In genomic region chr2:240500561-240501423, GRCh38 we compare ENCODE assay signal across 21 cellular contexts. TPM values are rescaled to one million over a fixed set of nuclear protein-coding genes. Genes with fewer than 3 reads are reported as not detected.
A peak's percentile ranks its signal among the peaks of the same experiment; 100 is the strongest.
DNase-seq lines count a peak whose midpoint lies in the region; ATAC-seq and TF ChIP-seq lines count a peak whose summit lies in the region.
"Had no signal": no experiment of that assay in that cellular context is flagged by ENCODE, and none has a peak within 500 bp of the region (broad histone marks: within the 10 kb centered on the region; RNA-seq: fewer than 3 reads in every experiment).

No MANE protein-coding gene starts in this region.

- no peaks in the 10 kb centered on the region for H3K27me3 ChIP-seq in adrenal gland
- H3K27me3 ChIP-seq in spleen (replicated peaks in 1 of 7): no peaks in the 10 kb centered on the region
- H3K27me3 ChIP-seq in tibial artery: no peaks in the 10 kb centered on the region
- H3K27me3 ChIP-seq: BLaER1, transverse colon had no signal

- H3K36me3 Mint-ChIP-seq in memory B cell: peaks cover 38% of the 10 kb centered on the region

- no peak for ATAC-seq in memory B cell (ENCODE audit: low read depth)
- no peak for ATAC-seq in GM21786 (IDR thresholded peaks at IDR 0.05; ENCODE audit: unreplicated experiment)
- ATAC-seq: naive thymus-derived CD8-positive, alpha-beta T cell; stimulated activated memory B cell treated with anti-CD40 and anti-IgM and Interleukin-4, amounts not matched to agents 10 μg/mL and 1 μg/mL and 100 μg/mL, for 72 hours had no signal

- H3K4me3 ChIP-seq in adrenal gland: no peak overlapping the region
- H3K4me3 ChIP-seq in spleen: no peak overlapping the region
- H3K4me3 ChIP-seq in tibial artery: no peak overlapping the region
- H3K4me3 ChIP-seq: BLaER1, transverse colon had no signal

- TF ChIP-seq CTCF in adrenal gland (IDR thresholded peaks at IDR 0.05) (no peak), spleen (IDR thresholded peaks at IDR 0.05 in 8 of 11, conservative IDR thresholded peaks at IDR 0.05 in 3 of 11) (no peak), tibial artery (IDR thresholded peaks at IDR 0.05) (no peak)

- no peaks in the 10 kb centered on the region for H3K27me3 Mint-ChIP-seq in memory B cell
- H3K27me3 Mint-ChIP-seq: activated CD4-positive, alpha-beta T cell treated with anti-CD3 and anti-CD28 coated beads, Interleukin-2, amount 10 ng/mL, durations not matched to agents 24 days and 14 days; activated naive CD8-positive, alpha-beta T cell treated with anti-CD3 and anti-CD28 coated beads for 36 hours; naive thymus-derived CD8-positive, alpha-beta T cell; stimulated activated memory B cell treated with anti-CD40 and anti-IgM and Interleukin-4, amounts not matched to agents 10 μg/mL and 1 μg/mL and 100 μg/mL, for 72 hours had no signal

- H3K27ac Mint-ChIP-seq in memory B cell: peak overlapping the region; percentile 6
- H3K27ac Mint-ChIP-seq: activated CD4-positive, alpha-beta T cell treated with anti-CD3 and anti-CD28 coated beads, Interleukin-2, amount 10 ng/mL, durations not matched to agents 24 days and 14 days; activated naive CD8-positive, alpha-beta T cell treated with anti-CD3 and anti-CD28 coated beads for 36 hours; stimulated activated memory B cell treated with anti-CD40 and anti-IgM and Interleukin-4, amounts not matched to agents 10 μg/mL and 1 μg/mL and 100 μg/mL, for 72 hours had no signal

- peak; percentile 53 for DNase-seq in activated CD8-positive, alpha-beta memory T cell treated with anti-CD3 and anti-CD28 coated beads for 24 hours
- no peak for DNase-seq in activated CD8-positive, alpha-beta memory T cell treated with anti-CD3 and anti-CD28 coated beads, Interleukin-2, amount 50 U/mL, for 4 hours
- DNase-seq in adrenal gland (peak in 6 of 7 donors; percentile 29 to 67 (median 50)), memory B cell (ENCODE audit: low spot score in 2 of 2) (peak in 1 of 2 donors; percentile 6), spleen (peak; percentile 64), NCI-H128 (lab: John Stamatoyannopoulos, UW; ENCODE audit: unreplicated experiment) (no peak), tibial artery (no peak)
- DNase-seq: activated CD4-positive, alpha-beta T cell treated with anti-CD3 and anti-CD28 coated beads, Interleukin-2, amount 10 ng/mL, durations not matched to agents 24 days and 14 days; activated naive CD8-positive, alpha-beta T cell treated with anti-CD3 and anti-CD28 coated beads for 36 hours; GOT3; Karpas-422; NCI-H1048; NCI-H2107; NCI-H524 treated with DMSO at 0.1 percent for 48 hours; SHP77 treated with DMSO at 0.1 percent for 48 hours; stimulated activated CD4-positive, alpha-beta T cell treated with anti-CD3 and anti-CD28 coated beads, Interleukin-12 subunit alpha, Interleukin-12 subunit beta, amount 100 ng/mL, for 4 hours; transverse colon had no signal

- intact Hi-C loops in adrenal gland (cut with DNase I): no loop called here
- intact Hi-C loops in spleen (cut with DNase I; ENCODE audit: low total_unique reads): no loop called here
- intact Hi-C loops in tibial artery (cut with DNase I; ENCODE audit: low total_unique reads): no loop called here

- H3K36me3 ChIP-seq in adrenal gland (replicated peaks in 1 of 2): no peaks in the 10 kb centered on the region
- peaks cover 0 to 80% (median 22%) of the 10 kb centered on the region in 6 donors for H3K36me3 ChIP-seq in spleen
- peaks cover 0 to 59% (median 36%) of the 10 kb centered on the region in 3 donors for H3K36me3 ChIP-seq in tibial artery
- H3K36me3 ChIP-seq: transverse colon had no signal

- H3K9me3 ChIP-seq in adrenal gland (replicated peaks in 1 of 3): no peaks in the 10 kb centered on the region
- no peaks in the 10 kb centered on the region for H3K9me3 ChIP-seq in spleen
- no peaks in the 10 kb centered on the region for H3K9me3 ChIP-seq in tibial artery
- H3K9me3 ChIP-seq: transverse colon had no signal

- H3K9me3 Mint-ChIP-seq in memory B cell: peaks cover under 1% of the 10 kb centered on the region
- H3K9me3 Mint-ChIP-seq: activated naive CD8-positive, alpha-beta T cell treated with anti-CD3 and anti-CD28 coated beads for 36 hours had no signal

- H3K27ac ChIP-seq in adrenal gland (peak overlapping the region in 1 of 5 donors; percentile 22), spleen (no peak overlapping the region), tibial artery (no peak overlapping the region)
- H3K27ac ChIP-seq: BLaER1, transverse colon had no signal

- no peak overlapping the region for H3K4me3 Mint-ChIP-seq in memory B cell
- H3K4me3 Mint-ChIP-seq: activated CD4-positive, alpha-beta T cell treated with anti-CD3 and anti-CD28 coated beads, Interleukin-2, amount 10 ng/mL, durations not matched to agents 24 days and 14 days; activated naive CD8-positive, alpha-beta T cell treated with anti-CD3 and anti-CD28 coated beads for 36 hours; naive thymus-derived CD8-positive, alpha-beta T cell; stimulated activated memory B cell treated with anti-CD40 and anti-IgM and Interleukin-4, amounts not matched to agents 10 μg/mL and 1 μg/mL and 100 μg/mL, for 72 hours had no signal

- TF ChIP-seq POLR2A in adrenal gland (IDR thresholded peaks at IDR 0.05): no peak
- TF ChIP-seq POLR2A in spleen (IDR thresholded peaks at IDR 0.05): no peak

- peaks cover 7% of the 10 kb centered on the region for H3K4me1 Mint-ChIP-seq in memory B cell
- H3K4me1 Mint-ChIP-seq: activated naive CD8-positive, alpha-beta T cell treated with anti-CD3 and anti-CD28 coated beads for 36 hours; stimulated activated memory B cell treated with anti-CD40 and anti-IgM and Interleukin-4, amounts not matched to agents 10 μg/mL and 1 μg/mL and 100 μg/mL, for 72 hours had no signal

- WGBS in adrenal gland, 4 donors: 55 to 77% (median 65%) methylated on average over 17 to 24 of the region's 24 CpGs
- 92 to 98% (median 93%) methylated on average over 22 to 24 of the region's 24 CpGs for WGBS in spleen, 5 donors

- H3K4me1 ChIP-seq in adrenal gland (replicated peaks in 1 of 2) (peaks cover 0 to 6% of the 10 kb centered on the region in 2 donors), spleen (no peaks in the 10 kb centered on the region), tibial artery (no peaks in the 10 kb centered on the region)
- H3K4me1 ChIP-seq: BLaER1, transverse colon had no signal

RNA-seq across cellular contexts. Expression of gene ANKMY1, which starts 57.0 kb away (rescaled TPM):
- total RNA-seq in adrenal gland: 10 to 100 TPM in 5 of 8 donors, 1 to 10 TPM in 3; 7.2 to 20.3 (median 13.0) TPM
- 10 to 100 TPM in 2 of 3 donors, 1 to 10 TPM in 1; 8.1 to 31.7 (median 10.0) TPM for polyA plus RNA-seq in adrenal gland
- total RNA-seq in spleen: 10 to 100 TPM; 26.5 to 45.5 (median 30.1) TPM
- 10 to 100 TPM in 1 of 3 donors, 1 to 10 TPM in 2; 7.6 to 11.4 (median 8.1) TPM for polyA plus RNA-seq in spleen

RNA-seq across cellular contexts. Expression of gene DUSP28, which starts 59.4 kb away (rescaled TPM):
- 10 to 100 TPM in 3 of 8 donors, 1 to 10 TPM in 5; 4.9 to 22.2 (median 8.3) TPM for total RNA-seq in adrenal gland
- polyA plus RNA-seq in adrenal gland: 10 to 100 TPM in 1 of 3 donors, 1 to 10 TPM in 2; 7.2 to 14.5 (median 8.8) TPM
- total RNA-seq in spleen: 10 to 100 TPM in 1 of 7 donors, 1 to 10 TPM in 6; 5.9 to 13.6 (median 7.1) TPM
- polyA plus RNA-seq in spleen: 1 to 10 TPM; 6.5 to 9.0 (median 7.9) TPM

Comparison
In these comparisons a context has a peak if more than half of its experiments do, and no peak if none do; other contexts are left out.
1. DNase-seq: peak in activated CD8-positive, alpha-beta memory T cell treated with anti-CD3 and anti-CD28 coated beads for 24 hours (single experiment), adrenal gland (6 of 7) and spleen (single experiment); none in activated CD8-positive, alpha-beta memory T cell treated with anti-CD3 and anti-CD28 coated beads, Interleukin-2, amount 50 U/mL, for 4 hours (single experiment), NCI-H128 (single experiment) and tibial artery (0 of 2).